Comparison of ENCODE assay signal across 21 cellular contexts in the genomic region with DNA sequence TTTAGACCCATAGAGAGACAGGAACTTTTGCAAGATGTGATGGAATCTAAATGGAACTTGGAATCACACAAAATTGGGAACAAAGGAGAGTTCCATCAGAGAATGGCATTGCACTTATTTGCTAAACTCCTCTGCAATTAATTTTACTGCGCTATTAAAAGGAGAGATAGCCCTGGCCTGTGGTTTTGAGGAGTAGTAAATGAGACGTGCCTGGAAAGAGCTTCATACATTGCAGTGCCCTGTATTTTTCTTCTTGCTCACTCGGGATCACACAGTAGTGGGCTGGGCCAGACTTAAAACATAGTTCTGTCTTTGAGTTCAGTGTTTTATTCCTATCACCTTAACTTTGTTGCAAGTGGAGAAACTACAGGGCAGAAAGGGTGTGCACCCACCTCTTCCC.
A peak's percentile ranks its signal among the peaks of the same experiment; 100 is the strongest.
DNase-seq lines count a peak whose midpoint lies in the region; ATAC-seq and TF ChIP-seq lines count a peak whose summit lies in the region.
"Had no signal": no experiment of that assay in that cellular context is flagged by ENCODE, and none has a peak within 500 bp of the region (broad histone marks: within the 10 kb centered on the region; RNA-seq: fewer than 3 reads in every experiment).

No MANE protein-coding gene starts in this region.

- H4K20me1 ChIP-seq in SK-N-SH (ENCODE audit: insufficient read depth), result no peaks in the 10 kb centered on the region

- no peak overlapping the region for H3K56ac ChIP-seq in mesendoderm (ENCODE audit: low read length)

- no peak for TF ChIP-seq CTCF in SK-N-SH (IDR thresholded peaks at IDR 0.05)

- ATAC-seq in SK-N-SH treated with all-trans-retinoic acid at 6 μM for 48 hours (peak; percentile 81), HG03095 (IDR thresholded peaks at IDR 0.05; ENCODE audit: unreplicated experiment) (no peak)
- ATAC-seq: HepG2, Right ventricle myocardium inferior had no signal

- no peak for TF ChIP-seq EP300 in SK-N-SH (IDR thresholded peaks at IDR 0.05; ENCODE audit: borderline replicate concordance in 1 of 2, low read depth in 1 of 2, low read length in 1 of 2)

- no peak overlapping the region for H4K8ac ChIP-seq in mesendoderm (ENCODE audit: low read depth, low read length)

- no peaks in the 10 kb centered on the region for H3K79me2 ChIP-seq in SK-N-SH (ENCODE audit: insufficient read depth)
- H3K79me2 ChIP-seq in mesendoderm (ENCODE audit: control insufficient read depth, insufficient read depth, low read length), result no peaks in the 10 kb centered on the region

- H3K4me1 ChIP-seq in SK-N-SH (ENCODE audit: control insufficient read depth in 1 of 2, insufficient read depth in 2 of 2, low read depth in 1 of 2, low read length in 1 of 2) (no peaks in the 10 kb centered on the region; a peak in 1 of 4 replicates), mesendoderm (ENCODE audit: control insufficient read depth, low read depth, low read length) (no peaks in the 10 kb centered on the region)
- H3K4me1 ChIP-seq: BE2C, SJCRH30 had no signal

- H2BK15ac ChIP-seq in mesendoderm (replicated peaks; ENCODE audit: low read depth), result no peak overlapping the region

- 2% methylated on average over 3 of the region's 3 CpGs for WGBS in SK-N-SH (ENCODE audit: low lambda C conversion rate)
- no CpG with 5 or more reads among the region's 3 CpGs for WGBS in mesendoderm (ENCODE audit: extremely low coverage, insufficient coverage, low lambda C conversion rate)

- H3K4ac ChIP-seq in mesendoderm (ENCODE audit: low read depth, low read length), result no peak overlapping the region

- H3K27me3 ChIP-seq in SK-N-SH (ENCODE audit: insufficient read depth), result no peaks in the 10 kb centered on the region
- H3K27me3 ChIP-seq in mesendoderm (ENCODE audit: insufficient read depth, low read length, poor library complexity), result no peaks in the 10 kb centered on the region
- H3K27me3 ChIP-seq: SJCRH30 had no signal

- no peak overlapping the region for H2AK5ac ChIP-seq in mesendoderm (ENCODE audit: low read length)

- no peak overlapping the region for H2BK5ac ChIP-seq in mesendoderm (ENCODE audit: low read length)

- H3K9me2 ChIP-seq in SK-N-SH, result 0 out of 2 replicates have a peak, but pooled peaks cover 3% of the 10 kb centered on the region

- no peaks in the 10 kb centered on the region for H3K36me3 ChIP-seq in SK-N-SH (replicated peaks in 1 of 2; ENCODE audit: control insufficient read depth in 1 of 2, insufficient read depth in 2 of 2, low read length in 1 of 2)
- no peaks in the 10 kb centered on the region for H3K36me3 ChIP-seq in mesendoderm (ENCODE audit: control insufficient read depth, insufficient read depth, low read length)
- H3K36me3 ChIP-seq: BE2C, SJCRH30 had no signal

- H3K79me1 ChIP-seq in mesendoderm (ENCODE audit: low read length), result no peaks in the 10 kb centered on the region

- no peak overlapping the region for H3K23ac ChIP-seq in mesendoderm (ENCODE audit: low read length)

- TF ChIP-seq RAD21 in SK-N-SH (IDR thresholded peaks at IDR 0.05; ENCODE audit: low read length), result no peak

- DNase-seq in SK-N-SH, result no peak
- peak; percentile 51 for DNase-seq in astrocyte of the hippocampus (ENCODE audit: low read depth, low spot score)
- peak; percentile 52 for DNase-seq in islet precursor cell
- no peak for DNase-seq in mesendoderm
- DNase-seq in NCI-H1694 treated with DMSO at 0.1 percent for 48 hours (lab: John Stamatoyannopoulos, UW), result no peak
- no peak for DNase-seq in NCI-H446 (lab: John Stamatoyannopoulos, UW)
- DNase-seq: BE2C, Calu3, DMS79 treated with DMSO at 0.1 percent for 48 hours, Karpas-422, NCI-H1092, NCI-H1436, NCI-H187 treated with DMSO at 0.1 percent for 48 hours, NCI-H524 treated with DMSO at 0.1 percent for 48 hours, NCI-H774, SJCRH30 had no signal

- H3F3A ChIP-seq in SK-N-SH (replicated peaks; ENCODE audit: insufficient read depth), result no peaks in the 10 kb centered on the region

- CTCF ChIA-PET in SK-N-SH (lab: Yijun Ruan, JAX), result no interaction called here

- no peak overlapping the region for H2AFZ ChIP-seq in SK-N-SH (ENCODE audit: low read depth)

- H2BK120ac ChIP-seq in mesendoderm (ENCODE audit: low read depth, low read length), result no peak overlapping the region

- no peak overlapping the region for H3K4me3 ChIP-seq in SK-N-SH (ENCODE audit: low read depth in 2 of 2, low read length in 1 of 2)
- no peak overlapping the region for H3K4me3 ChIP-seq in mesendoderm (ENCODE audit: low read length)
- H3K4me3 ChIP-seq: SJCRH30 had no signal

- H4K5ac ChIP-seq in mesendoderm (ENCODE audit: low read length), result no peak overlapping the region

- peak overlapping the region in 1 of 2 experiments; percentile 89; a peak in 1 of 4 replicates for H3K27ac ChIP-seq in SK-N-SH (ENCODE audit: low read depth in 2 of 2, low read length in 1 of 2)
- no peak overlapping the region for H3K27ac ChIP-seq in mesendoderm (ENCODE audit: low read depth, low read length)
- H3K27ac ChIP-seq: 22Rv1, SJCRH30 had no signal

- H3K9me3 ChIP-seq in SK-N-SH, result no peaks in the 10 kb centered on the region
- H3K9me3 ChIP-seq: BE2C, SJCRH30 had no signal

- H3K18ac ChIP-seq in mesendoderm (ENCODE audit: low read length), result no peak overlapping the region

- no peak overlapping the region for H3K9ac ChIP-seq in SK-N-SH
- no peak overlapping the region for H3K9ac ChIP-seq in mesendoderm (ENCODE audit: low read length)

- no peak overlapping the region for H3K4me2 ChIP-seq in SK-N-SH
- no peak overlapping the region for H3K4me2 ChIP-seq in mesendoderm (ENCODE audit: low read length)

- POLR2A ChIA-PET in SK-N-SH (lab: Yijun Ruan, JAX), result no interaction called here

TF ChIP-seq in SK-N-SH treated with all-trans-retinoic acid at 6 μM for 48 hours, 23 proteins besides CTCF, POLR2A, EP300 and RAD21:
- TF ChIP-seq SNAI2 (CRISPR knock-in tag; IDR thresholded peaks at IDR 0.05), result no peak
- no peak for TF ChIP-seq ZFP3 (CRISPR knock-in tag; IDR thresholded peaks at IDR 0.05)
- no peak for TF ChIP-seq ZNF565 (CRISPR knock-in tag; conservative IDR thresholded peaks at IDR 0.05; ENCODE audit: low read depth)
- TF ChIP-seq, protein P1, sequence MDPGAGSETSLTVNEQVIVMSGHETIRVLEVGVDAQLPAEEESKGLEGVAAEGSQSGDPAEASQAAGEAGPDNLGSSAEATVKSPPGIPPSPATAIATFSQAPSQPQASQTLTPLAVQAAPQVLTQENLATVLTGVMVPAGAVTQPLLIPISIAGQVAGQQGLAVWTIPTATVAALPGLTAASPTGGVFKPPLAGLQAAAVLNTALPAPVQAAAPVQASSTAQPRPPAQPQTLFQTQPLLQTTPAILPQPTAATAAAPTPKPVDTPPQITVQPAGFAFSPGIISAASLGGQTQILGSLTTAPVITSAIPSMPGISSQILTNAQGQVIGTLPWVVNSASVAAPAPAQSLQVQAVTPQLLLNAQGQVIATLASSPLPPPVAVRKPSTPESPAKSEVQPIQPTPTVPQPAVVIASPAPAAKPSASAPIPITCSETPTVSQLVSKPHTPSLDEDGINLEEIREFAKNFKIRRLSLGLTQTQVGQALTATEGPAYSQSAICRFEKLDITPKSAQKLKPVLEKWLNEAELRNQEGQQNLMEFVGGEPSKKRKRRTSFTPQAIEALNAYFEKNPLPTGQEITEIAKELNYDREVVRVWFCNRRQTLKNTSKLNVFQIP (CRISPR knock-in tag; IDR thresholded peaks at IDR 0.05; ENCODE audit: borderline replicate concordance, low read depth), result no peak
- TF ChIP-seq, protein P2, sequence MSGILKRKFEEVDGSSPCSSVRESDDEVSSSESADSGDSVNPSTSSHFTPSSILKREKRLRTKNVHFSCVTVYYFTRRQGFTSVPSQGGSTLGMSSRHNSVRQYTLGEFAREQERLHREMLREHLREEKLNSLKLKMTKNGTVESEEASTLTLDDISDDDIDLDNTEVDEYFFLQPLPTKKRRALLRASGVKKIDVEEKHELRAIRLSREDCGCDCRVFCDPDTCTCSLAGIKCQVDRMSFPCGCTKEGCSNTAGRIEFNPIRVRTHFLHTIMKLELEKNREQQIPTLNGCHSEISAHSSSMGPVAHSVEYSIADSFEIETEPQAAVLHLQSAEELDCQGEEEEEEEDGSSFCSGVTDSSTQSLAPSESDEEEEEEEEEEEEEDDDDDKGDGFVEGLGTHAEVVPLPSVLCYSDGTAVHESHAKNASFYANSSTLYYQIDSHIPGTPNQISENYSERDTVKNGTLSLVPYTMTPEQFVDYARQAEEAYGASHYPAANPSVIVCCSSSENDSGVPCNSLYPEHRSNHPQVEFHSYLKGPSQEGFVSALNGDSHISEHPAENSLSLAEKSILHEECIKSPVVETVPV (CRISPR knock-in tag; IDR thresholded peaks at IDR 0.05), result no peak
- no peak for TF ChIP-seq RARB (CRISPR knock-in tag; IDR thresholded peaks at IDR 0.05)
TF ChIP-seq in SK-N-SH treated with all-trans-retinoic acid at 6 μM for 48 hours: peak in this region for 0.

TF ChIP-seq in SK-N-SH, 30 proteins besides CTCF, POLR2A, EP300 and RAD21 (continues in another document):
- TF ChIP-seq TAF1 (IDR thresholded peaks at IDR 0.05; ENCODE audit: borderline replicate concordance, low read depth, low read length) (no peak), FOXM1 (IDR thresholded peaks at IDR 0.05; ENCODE audit: low read depth) (no peak), NRF1 (IDR thresholded peaks at IDR 0.05; ENCODE audit: low read depth, low read length) (no peak)
- TF ChIP-seq, protein P3, sequence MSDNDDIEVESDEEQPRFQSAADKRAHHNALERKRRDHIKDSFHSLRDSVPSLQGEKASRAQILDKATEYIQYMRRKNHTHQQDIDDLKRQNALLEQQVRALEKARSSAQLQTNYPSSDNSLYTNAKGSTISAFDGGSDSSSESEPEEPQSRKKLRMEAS (IDR thresholded peaks at IDR 0.05; ENCODE audit: low read depth), result no peak
- TF ChIP-seq, protein P4, sequence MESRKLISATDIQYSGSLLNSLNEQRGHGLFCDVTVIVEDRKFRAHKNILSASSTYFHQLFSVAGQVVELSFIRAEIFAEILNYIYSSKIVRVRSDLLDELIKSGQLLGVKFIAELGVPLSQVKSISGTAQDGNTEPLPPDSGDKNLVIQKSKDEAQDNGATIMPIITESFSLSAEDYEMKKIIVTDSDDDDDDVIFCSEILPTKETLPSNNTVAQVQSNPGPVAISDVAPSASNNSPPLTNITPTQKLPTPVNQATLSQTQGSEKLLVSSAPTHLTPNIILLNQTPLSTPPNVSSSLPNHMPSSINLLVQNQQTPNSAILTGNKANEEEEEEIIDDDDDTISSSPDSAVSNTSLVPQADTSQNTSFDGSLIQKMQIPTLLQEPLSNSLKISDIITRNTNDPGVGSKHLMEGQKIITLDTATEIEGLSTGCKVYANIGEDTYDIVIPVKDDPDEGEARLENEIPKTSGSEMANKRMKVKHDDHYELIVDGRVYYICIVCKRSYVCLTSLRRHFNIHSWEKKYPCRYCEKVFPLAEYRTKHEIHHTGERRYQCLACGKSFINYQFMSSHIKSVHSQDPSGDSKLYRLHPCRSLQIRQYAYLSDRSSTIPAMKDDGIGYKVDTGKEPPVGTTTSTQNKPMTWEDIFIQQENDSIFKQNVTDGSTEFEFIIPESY (IDR thresholded peaks at IDR 0.05; ENCODE audit: borderline replicate concordance, low read depth), result no peak

Comparison
In these comparisons a context has a peak if more than half of its experiments do, and no peak if none do; other contexts are left out.
1. DNase-seq: peak in astrocyte of the hippocampus (single experiment) and islet precursor cell (single experiment); none in SK-N-SH (single experiment), mesendoderm (single experiment), NCI-H1694 treated with DMSO at 0.1 percent for 48 hours (single experiment) and NCI-H446 (0 of 2).